1 cellular context compared by ENCODE assay signal in the genomic region with DNA sequence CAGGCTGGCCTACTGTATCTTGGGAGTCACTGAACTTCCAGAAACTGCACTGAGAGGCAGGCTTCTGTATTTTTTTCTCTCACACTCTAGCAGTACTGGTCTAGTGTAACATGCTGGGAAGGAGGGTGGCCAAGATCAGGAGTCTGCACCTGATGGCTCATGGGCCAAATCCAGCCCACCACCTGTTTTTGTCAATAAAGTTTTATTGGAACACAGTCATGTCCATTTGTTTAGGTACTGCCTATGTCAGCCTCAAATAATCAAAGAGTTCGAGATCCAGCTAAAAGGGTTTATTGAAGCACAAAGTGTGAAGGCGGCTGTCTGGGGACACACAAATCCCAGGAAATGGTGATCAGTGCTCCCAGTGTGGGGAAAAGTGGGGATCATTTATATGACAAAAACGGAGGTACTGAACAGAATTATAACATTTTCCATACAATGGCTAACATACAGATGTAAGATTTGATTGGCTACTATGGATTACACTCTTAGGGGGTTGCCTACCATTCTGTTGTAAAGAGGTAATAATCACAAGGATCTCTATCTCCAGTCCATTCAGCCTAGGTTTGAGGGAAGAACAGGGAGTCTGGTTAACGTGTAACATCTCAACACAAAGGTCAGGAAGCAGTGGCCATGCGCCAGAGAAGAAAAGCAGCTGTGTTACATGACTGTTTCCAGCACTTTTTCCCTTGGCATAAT.
TF ChIP-seq lines count a peak whose summit lies in the region.

No MANE protein-coding gene starts in this region.

TF ChIP-seq in liver, 16 proteins besides CTCF, POLR2A, EP300 and RAD21 (continued from another document):
- TF ChIP-seq, protein P1, sequence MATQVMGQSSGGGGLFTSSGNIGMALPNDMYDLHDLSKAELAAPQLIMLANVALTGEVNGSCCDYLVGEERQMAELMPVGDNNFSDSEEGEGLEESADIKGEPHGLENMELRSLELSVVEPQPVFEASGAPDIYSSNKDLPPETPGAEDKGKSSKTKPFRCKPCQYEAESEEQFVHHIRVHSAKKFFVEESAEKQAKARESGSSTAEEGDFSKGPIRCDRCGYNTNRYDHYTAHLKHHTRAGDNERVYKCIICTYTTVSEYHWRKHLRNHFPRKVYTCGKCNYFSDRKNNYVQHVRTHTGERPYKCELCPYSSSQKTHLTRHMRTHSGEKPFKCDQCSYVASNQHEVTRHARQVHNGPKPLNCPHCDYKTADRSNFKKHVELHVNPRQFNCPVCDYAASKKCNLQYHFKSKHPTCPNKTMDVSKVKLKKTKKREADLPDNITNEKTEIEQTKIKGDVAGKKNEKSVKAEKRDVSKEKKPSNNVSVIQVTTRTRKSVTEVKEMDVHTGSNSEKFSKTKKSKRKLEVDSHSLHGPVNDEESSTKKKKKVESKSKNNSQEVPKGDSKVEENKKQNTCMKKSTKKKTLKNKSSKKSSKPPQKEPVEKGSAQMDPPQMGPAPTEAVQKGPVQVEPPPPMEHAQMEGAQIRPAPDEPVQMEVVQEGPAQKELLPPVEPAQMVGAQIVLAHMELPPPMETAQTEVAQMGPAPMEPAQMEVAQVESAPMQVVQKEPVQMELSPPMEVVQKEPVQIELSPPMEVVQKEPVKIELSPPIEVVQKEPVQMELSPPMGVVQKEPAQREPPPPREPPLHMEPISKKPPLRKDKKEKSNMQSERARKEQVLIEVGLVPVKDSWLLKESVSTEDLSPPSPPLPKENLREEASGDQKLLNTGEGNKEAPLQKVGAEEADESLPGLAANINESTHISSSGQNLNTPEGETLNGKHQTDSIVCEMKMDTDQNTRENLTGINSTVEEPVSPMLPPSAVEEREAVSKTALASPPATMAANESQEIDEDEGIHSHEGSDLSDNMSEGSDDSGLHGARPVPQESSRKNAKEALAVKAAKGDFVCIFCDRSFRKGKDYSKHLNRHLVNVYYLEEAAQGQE (IDR thresholded peaks at IDR 0.05), result peak; percentile 76
- no peak for TF ChIP-seq EGR1 (IDR thresholded peaks at IDR 0.05; ENCODE audit: low read depth in 2 of 2)
- TF ChIP-seq HNF4A (conservative IDR thresholded peaks at IDR 0.05), result peak; percentile 74 to 80
- no peak for TF ChIP-seq NR2F2 (IDR thresholded peaks at IDR 0.05)
- no peak for TF ChIP-seq FOXA1 (IDR thresholded peaks at IDR 0.05)
- TF ChIP-seq, protein P2, sequence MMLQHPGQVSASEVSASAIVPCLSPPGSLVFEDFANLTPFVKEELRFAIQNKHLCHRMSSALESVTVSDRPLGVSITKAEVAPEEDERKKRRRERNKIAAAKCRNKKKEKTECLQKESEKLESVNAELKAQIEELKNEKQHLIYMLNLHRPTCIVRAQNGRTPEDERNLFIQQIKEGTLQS (IDR thresholded peaks at IDR 0.05), result no peak
- no peak for TF ChIP-seq TAF1 (conservative IDR thresholded peaks at IDR 0.05)
